In the genomic region with DNA sequence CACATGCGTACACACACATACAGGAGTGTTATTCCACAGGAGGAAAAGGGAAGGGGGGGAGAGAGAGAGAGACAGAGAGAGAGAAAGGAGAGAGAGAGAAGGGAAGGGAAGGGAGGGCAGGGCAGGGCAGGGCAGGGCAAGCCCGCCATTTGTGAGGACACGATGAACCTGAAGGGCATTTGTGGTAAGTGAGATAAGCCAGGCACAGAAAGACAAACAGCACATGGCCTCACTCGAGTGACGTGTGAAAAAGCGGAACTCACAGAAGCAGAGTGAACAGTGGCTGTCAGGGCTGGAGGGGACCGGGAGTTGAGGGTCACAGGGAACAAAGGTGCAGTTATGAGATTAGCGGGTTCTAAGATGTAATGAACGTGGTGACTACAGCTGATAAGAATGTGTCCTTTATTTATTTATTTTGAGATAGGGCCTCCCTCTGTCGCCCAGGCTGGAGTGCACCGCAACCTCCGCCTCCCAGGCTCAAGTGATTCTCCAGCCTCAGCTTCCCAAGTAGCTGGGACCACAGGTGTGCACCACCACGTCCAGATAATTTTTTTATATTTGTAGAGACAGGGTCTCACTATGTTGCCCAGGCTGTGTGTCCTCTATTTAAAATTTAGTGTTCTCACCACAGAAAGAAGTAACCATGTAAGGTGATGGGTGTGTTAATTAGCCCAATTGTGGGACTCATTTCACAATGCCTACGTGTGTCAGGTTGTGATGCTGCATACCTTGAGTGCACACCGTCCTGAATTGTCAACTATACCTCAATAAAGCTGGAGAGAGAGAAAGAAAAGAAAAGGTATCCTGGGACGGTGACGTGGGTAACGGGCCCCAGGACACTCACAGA, we compare ENCODE assay signal across 11 cellular contexts. TPM values are rescaled to one million over a fixed set of nuclear protein-coding genes. Genes with fewer than 3 reads are reported as not detected.
DNase-seq lines count a peak whose midpoint lies in the region; ATAC-seq and TF ChIP-seq lines count a peak whose summit lies in the region.
"Had no signal": no experiment of that assay in that cellular context is flagged by ENCODE, and none has a peak within 500 bp of the region (broad histone marks: within the 10 kb centered on the region; RNA-seq: fewer than 3 reads in every experiment).

No MANE protein-coding gene starts in this region.

- peaks cover 15% of the 10 kb centered on the region for H3K27me3 Mint-ChIP-seq in activated CD8-positive, alpha-beta memory T cell treated with anti-CD3 and anti-CD28 coated beads, Interleukin-2, amount 10 ng/mL, durations not matched to agents 7 days and 5 days
- peaks cover 30% of the 10 kb centered on the region for H3K27me3 Mint-ChIP-seq in dendritic cell treated with granulocyte-macrophage colony-stimulating factor and Interleukin-4, amounts not matched to agents 40 ng/mL and 50 ng/mL, for 4 days
- H3K27me3 Mint-ChIP-seq in stimulated activated naive CD8-positive, alpha-beta T cell treated with anti-CD3 and anti-CD28 coated beads, Interleukin-15, Interleukin-2, amounts not matched to agents 100 ng/mL and 50 ng/mL, for 24 hours, result no peaks in the 10 kb centered on the region
- H3K27me3 Mint-ChIP-seq: activated naive CD8-positive, alpha-beta T cell had no signal

- peaks cover 27% of the 10 kb centered on the region for H3K4me1 Mint-ChIP-seq in activated CD8-positive, alpha-beta memory T cell treated with anti-CD3 and anti-CD28 coated beads, Interleukin-2, amount 10 ng/mL, durations not matched to agents 7 days and 5 days
- peaks cover 38% of the 10 kb centered on the region for H3K4me1 Mint-ChIP-seq in dendritic cell treated with granulocyte-macrophage colony-stimulating factor and Interleukin-4, amounts not matched to agents 40 ng/mL and 50 ng/mL, for 4 days (ENCODE audit: low read depth)
- H3K4me1 Mint-ChIP-seq in stimulated activated naive CD8-positive, alpha-beta T cell treated with anti-CD3 and anti-CD28 coated beads, Interleukin-15, Interleukin-2, amounts not matched to agents 100 ng/mL and 50 ng/mL, for 24 hours (ENCODE audit: low read depth), result peaks cover 56% of the 10 kb centered on the region

- TF ChIP-seq POLR2A in NB4 (IDR thresholded peaks at IDR 0.05; ENCODE audit: extremely low read depth, insufficient read length), result no peak

- ATAC-seq in activated CD8-positive, alpha-beta memory T cell treated with anti-CD3 and anti-CD28 coated beads, Interleukin-2, amount 10 ng/mL, durations not matched to agents 7 days and 5 days, result no peak
- ATAC-seq in HG03520 (IDR thresholded peaks at IDR 0.05; ENCODE audit: unreplicated experiment), result no peak

- intact Hi-C loops in dendritic cell treated with granulocyte-macrophage colony-stimulating factor and Interleukin-4, amounts not matched to agents 40 ng/mL and 50 ng/mL, for 4 days (cut with micrococcal nuclease), result no loop called here

- no peak for DNase-seq in activated CD8-positive, alpha-beta memory T cell treated with anti-CD3 and anti-CD28 coated beads, Interleukin-2, amount 10 ng/mL, durations not matched to agents 7 days and 5 days
- DNase-seq in activated CD8-positive, alpha-beta memory T cell treated with anti-CD3 and anti-CD28 coated beads, Interleukin-2, amount 50 U/mL, for 4 hours, result no peak
- DNase-seq in NB4 (ENCODE audit: low read depth) (peak; percentile 95), amygdala (lab: John Stamatoyannopoulos, UW) (no peak), superior temporal gyrus (ENCODE audit: extremely low spot score) (no peak)
- DNase-seq: BE2C had no signal

- H3K4me3 Mint-ChIP-seq in activated CD8-positive, alpha-beta memory T cell treated with anti-CD3 and anti-CD28 coated beads, Interleukin-2, amount 10 ng/mL, durations not matched to agents 7 days and 5 days, result no peak overlapping the region
- no peak overlapping the region for H3K4me3 Mint-ChIP-seq in dendritic cell treated with granulocyte-macrophage colony-stimulating factor and Interleukin-4, amounts not matched to agents 40 ng/mL and 50 ng/mL, for 4 days
- H3K4me3 Mint-ChIP-seq in stimulated activated naive CD8-positive, alpha-beta T cell treated with anti-CD3 and anti-CD28 coated beads, Interleukin-15, Interleukin-2, amounts not matched to agents 100 ng/mL and 50 ng/mL, for 24 hours, result peak overlapping the region; percentile 42
- H3K4me3 Mint-ChIP-seq: activated naive CD8-positive, alpha-beta T cell had no signal

- CTCF ChIA-PET in activated CD8-positive, alpha-beta memory T cell treated with anti-CD3 and anti-CD28 coated beads, Interleukin-2, amount 10 ng/mL, durations not matched to agents 7 days and 5 days (lab: Charles Lee), result interaction anchor here (1.1 kb wide), 1 partner anchor 48 kb away, joined by 3 read pairs; no protein-coding TSS in a partner anchor

- TF ChIP-seq CTCF in NB4 (IDR thresholded peaks at IDR 0.05; ENCODE audit: low read depth, low read length), result no peak

- no peaks in the 10 kb centered on the region for H3K9me3 Mint-ChIP-seq in activated CD8-positive, alpha-beta memory T cell treated with anti-CD3 and anti-CD28 coated beads, Interleukin-2, amount 10 ng/mL, durations not matched to agents 7 days and 5 days (ENCODE audit: low read depth)
- H3K9me3 Mint-ChIP-seq in dendritic cell treated with granulocyte-macrophage colony-stimulating factor and Interleukin-4, amounts not matched to agents 40 ng/mL and 50 ng/mL, for 4 days, result no peaks in the 10 kb centered on the region
- H3K9me3 Mint-ChIP-seq in stimulated activated naive CD8-positive, alpha-beta T cell treated with anti-CD3 and anti-CD28 coated beads, Interleukin-15, Interleukin-2, amounts not matched to agents 100 ng/mL and 50 ng/mL, for 24 hours, result no peaks in the 10 kb centered on the region
- H3K9me3 Mint-ChIP-seq: neural crest cell had no signal

- no peak overlapping the region for H3K4me3 ChIP-seq in NB4 (ENCODE audit: low read depth, low read length)

- H3K36me3 Mint-ChIP-seq in activated CD8-positive, alpha-beta memory T cell treated with anti-CD3 and anti-CD28 coated beads, Interleukin-2, amount 10 ng/mL, durations not matched to agents 7 days and 5 days, result no peaks in the 10 kb centered on the region
- H3K36me3 Mint-ChIP-seq in dendritic cell treated with granulocyte-macrophage colony-stimulating factor and Interleukin-4, amounts not matched to agents 40 ng/mL and 50 ng/mL, for 4 days (ENCODE audit: low read depth), result no peaks in the 10 kb centered on the region
- no peaks in the 10 kb centered on the region for H3K36me3 Mint-ChIP-seq in stimulated activated naive CD8-positive, alpha-beta T cell treated with anti-CD3 and anti-CD28 coated beads, Interleukin-15, Interleukin-2, amounts not matched to agents 100 ng/mL and 50 ng/mL, for 24 hours (ENCODE audit: low read depth)
- H3K36me3 Mint-ChIP-seq: activated naive CD8-positive, alpha-beta T cell had no signal

- peak overlapping the region; percentile 28 for H3K27ac Mint-ChIP-seq in activated CD8-positive, alpha-beta memory T cell treated with anti-CD3 and anti-CD28 coated beads, Interleukin-2, amount 10 ng/mL, durations not matched to agents 7 days and 5 days
- H3K27ac Mint-ChIP-seq in dendritic cell treated with granulocyte-macrophage colony-stimulating factor and Interleukin-4, amounts not matched to agents 40 ng/mL and 50 ng/mL, for 4 days, result peak overlapping the region; percentile 73
- H3K27ac Mint-ChIP-seq in stimulated activated naive CD8-positive, alpha-beta T cell treated with anti-CD3 and anti-CD28 coated beads, Interleukin-15, Interleukin-2, amounts not matched to agents 100 ng/mL and 50 ng/mL, for 24 hours, result peak overlapping the region; percentile 22
- H3K27ac Mint-ChIP-seq: activated naive CD8-positive, alpha-beta T cell had no signal

RNA-seq across cellular contexts. Expression of gene FBRSL1, which starts 18.7 kb away (rescaled TPM):
- 10 to 100 TPM; 48.1 to 48.6 TPM for total RNA-seq in activated CD8-positive, alpha-beta memory T cell treated with anti-CD3 and anti-CD28 coated beads, Interleukin-2, amount 10 ng/mL, durations not matched to agents 7 days and 5 days

Comparison
In these comparisons a context has a peak if more than half of its experiments do, and no peak if none do; other contexts are left out.
1. H3K27ac Mint-ChIP-seq: peak in every context shown above with its lines; median percentile 73 in dendritic cell treated with granulocyte-macrophage colony-stimulating factor and Interleukin-4, amounts not matched to agents 40 ng/mL and 50 ng/mL, for 4 days; 28 in activated CD8-positive, alpha-beta memory T cell treated with anti-CD3 and anti-CD28 coated beads, Interleukin-2, amount 10 ng/mL, durations not matched to agents 7 days and 5 days; 22 in stimulated activated naive CD8-positive, alpha-beta T cell treated with anti-CD3 and anti-CD28 coated beads, Interleukin-15, Interleukin-2, amounts not matched to agents 100 ng/mL and 50 ng/mL, for 24 hours.